In the genomic region with DNA sequence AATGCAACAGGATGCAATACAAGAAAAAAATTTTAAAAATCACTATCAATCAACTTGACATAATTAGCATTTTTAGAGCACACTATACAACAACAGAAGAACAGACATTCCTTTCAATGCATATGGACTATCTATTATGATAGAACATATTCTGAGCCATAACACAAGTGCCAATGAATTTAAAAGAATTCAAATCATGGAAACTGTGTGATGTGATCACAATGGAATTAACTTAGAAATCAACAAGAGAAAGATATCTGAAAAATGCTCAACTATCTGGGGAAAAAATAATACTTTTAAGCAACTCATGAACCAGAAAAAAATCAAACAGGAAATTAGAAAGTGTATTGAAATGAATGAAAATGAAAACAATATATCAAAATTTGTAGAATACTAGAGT, we compare ENCODE assay signal across 31 cellular contexts.
"Had no signal": no experiment of that assay in that cellular context is flagged by ENCODE, and none has a peak within 500 bp of the region (broad histone marks: within the 10 kb centered on the region; RNA-seq: fewer than 3 reads in every experiment).

No MANE protein-coding gene starts in this region.

- H3K27ac ChIP-seq: breast epithelium, dorsolateral prefrontal cortex, foreskin keratinocyte, heart left ventricle, left lung, ovary, right lobe of liver, skin epidermis, thoracic aorta, vagina had no signal

- H3K4me3 Mint-ChIP-seq: activated CD4-positive, alpha-beta memory T cell treated with anti-CD3 and anti-CD28 coated beads, Interleukin-2, amount 10 ng/mL, durations not matched to agents 7 days and 5 days; activated CD4-positive, alpha-beta T cell treated with anti-CD3 and anti-CD28 coated beads, Interleukin-2, amount 10 ng/mL, durations not matched to agents 7 days and 5 days; activated T-cell treated with anti-CD3 and anti-CD28 coated beads, Interleukin-2, amount 50 U/mL, for 4 hours; activated T-helper 17 cell treated with anti-CD3 and anti-CD28 coated beads, Interleukin-2, amount 50 U/mL, for 72 hours; effector memory CD8-positive, alpha-beta T cell; immature natural killer cell; nephron; stimulated activated naive CD8-positive, alpha-beta T cell treated with anti-CD3 and anti-CD28 coated beads, Interleukin-15, Interleukin-2, amounts not matched to agents 100 ng/mL and 50 ng/mL, for 24 hours had no signal

- H3K9me3 Mint-ChIP-seq: activated CD4-positive, alpha-beta memory T cell treated with anti-CD3 and anti-CD28 coated beads, Interleukin-2, amount 10 ng/mL, durations not matched to agents 7 days and 5 days; activated CD4-positive, alpha-beta T cell treated with anti-CD3 and anti-CD28 coated beads, Interleukin-2, amount 10 ng/mL, durations not matched to agents 7 days and 5 days; activated T-cell treated with anti-CD3 and anti-CD28 coated beads, Interleukin-2, amount 50 U/mL, for 4 hours; activated T-helper 17 cell treated with anti-CD3 and anti-CD28 coated beads, Interleukin-2, amount 50 U/mL, for 72 hours; effector memory CD8-positive, alpha-beta T cell; immature natural killer cell; stimulated activated naive CD8-positive, alpha-beta T cell treated with anti-CD3 and anti-CD28 coated beads, Interleukin-15, Interleukin-2, amounts not matched to agents 100 ng/mL and 50 ng/mL, for 24 hours had no signal

- H3K9me3 ChIP-seq: breast epithelium, mucosa of descending colon, ovary, right lobe of liver, thoracic aorta, vagina had no signal

- H3K27me3 Mint-ChIP-seq: progenitor cell of endocrine pancreas had no signal

- H3K4me1 Mint-ChIP-seq: activated CD4-positive, alpha-beta memory T cell treated with anti-CD3 and anti-CD28 coated beads, Interleukin-2, amount 10 ng/mL, durations not matched to agents 7 days and 5 days; activated T-helper 17 cell treated with anti-CD3 and anti-CD28 coated beads, Interleukin-2, amount 50 U/mL, for 72 hours; immature natural killer cell; nephron had no signal

- H3K4me1 ChIP-seq: breast epithelium, foreskin keratinocyte, heart left ventricle, left lung, right lobe of liver, vagina had no signal

- H3K36me3 Mint-ChIP-seq: immature natural killer cell had no signal

- ATAC-seq: activated T-cell treated with anti-CD3 and anti-CD28 coated beads, Interleukin-2, amount 50 U/mL, for 4 hours; activated T-helper 17 cell treated with anti-CD3 and anti-CD28 coated beads, Interleukin-2, amount 50 U/mL, for 72 hours; effector memory CD8-positive, alpha-beta T cell; foreskin keratinocyte; heart left ventricle; left lung; mucosa of descending colon; right lobe of liver had no signal

- H3K27ac Mint-ChIP-seq: activated CD4-positive, alpha-beta memory T cell treated with anti-CD3 and anti-CD28 coated beads, Interleukin-2, amount 10 ng/mL, durations not matched to agents 7 days and 5 days; activated CD4-positive, alpha-beta T cell treated with anti-CD3 and anti-CD28 coated beads, Interleukin-2, amount 10 ng/mL, durations not matched to agents 7 days and 5 days; activated T-helper 17 cell treated with anti-CD3 and anti-CD28 coated beads, Interleukin-2, amount 50 U/mL, for 72 hours; effector memory CD8-positive, alpha-beta T cell; immature natural killer cell; nephron; progenitor cell of endocrine pancreas; stimulated activated naive CD8-positive, alpha-beta T cell treated with anti-CD3 and anti-CD28 coated beads, Interleukin-15, Interleukin-2, amounts not matched to agents 100 ng/mL and 50 ng/mL, for 24 hours had no signal

- H3K4me3 ChIP-seq: breast epithelium, dorsolateral prefrontal cortex, heart left ventricle, left lung, lung, mucosa of descending colon, ovary, right lobe of liver, skin epidermis, thoracic aorta, vagina had no signal

- H3K36me3 ChIP-seq: breast epithelium, heart left ventricle, left lung, ovary, right lobe of liver, thoracic aorta, vagina had no signal

- H3K27me3 ChIP-seq: breast epithelium, foreskin keratinocyte, left lung, ovary, vagina had no signal

- DNase-seq: activated CD4-positive, alpha-beta memory T cell treated with anti-CD3 and anti-CD28 coated beads, Interleukin-2, amount 10 ng/mL, durations not matched to agents 7 days and 5 days; activated CD4-positive, alpha-beta T cell treated with anti-CD3 and anti-CD28 coated beads, Interleukin-2, amount 10 ng/mL, durations not matched to agents 7 days and 5 days; activated CD4-positive, CD25-positive, alpha-beta regulatory T cell treated with anti-CD3 and anti-CD28 coated beads, Interleukin-2, amount 50 U/mL, for 72 hours; activated gamma-delta T cell treated with Interleukin-2 at 50 U/mL for 16 hours; activated naive CD4-positive, alpha-beta T cell treated with anti-CD3 and anti-CD28 coated beads, Interleukin-2, amount 50 U/mL, for 16 hours; activated T-cell treated with anti-CD3 and anti-CD28 coated beads, Interleukin-2, amount 50 U/mL, for 4 hours; amygdala; central memory CD4-positive, alpha-beta T cell; dorsolateral prefrontal cortex; effector memory CD8-positive, alpha-beta T cell; foreskin keratinocyte; heart left ventricle; hypothalamus; immature natural killer cell; kidney glomerular epithelial cell; left lung; mucosa of descending colon; ovary; right lobe of liver; stimulated activated CD4-positive, alpha-beta T cell treated with anti-CD3 and anti-CD28 coated beads, Interleukin-12 subunit alpha, Interleukin-12 subunit beta, amount 100 ng/mL, for 4 hours; stimulated activated CD4-positive, alpha-beta T cell treated with anti-CD3 and anti-CD28 coated beads, Interleukin-4, amount 100 ng/mL, for 1 hour; T-helper 2 cell had no signal
